7 cellular contexts compared by ENCODE assay signal in genomic region chr12:132955094-132955932, GRCh38. TPM values are rescaled to one million over a fixed set of nuclear protein-coding genes. Genes with fewer than 3 reads are reported as not detected.
DNase-seq lines count a peak whose midpoint lies in the region; ATAC-seq and TF ChIP-seq lines count a peak whose summit lies in the region.

No MANE protein-coding gene starts in this region.

- H3K9ac ChIP-seq in HUES6 (ENCODE audit: low read length) (peak overlapping the region; percentile 64), mucosa of stomach (ENCODE audit: low read length) (peak overlapping the region; percentile 74)

- peak; percentile 67 for DNase-seq in EL
- DNase-seq in upper lobe of right lung = peak; percentile 72

- H3K27me3 ChIP-seq in HUES6 (ENCODE audit: control insufficient read depth, insufficient read depth, low read length) (no peaks in the 10 kb centered on the region), mucosa of stomach (ENCODE audit: control insufficient read depth, insufficient read depth, low read length) (no peaks in the 10 kb centered on the region), upper lobe of right lung (no peaks in the 10 kb centered on the region)

- H3K4me1 ChIP-seq in HUES6 (ENCODE audit: control insufficient read depth, insufficient read depth, low read length) = no peaks in the 10 kb centered on the region
- H3K4me1 ChIP-seq in mucosa of stomach (ENCODE audit: control insufficient read depth, insufficient read depth, low read length) = peaks cover 13% of the 10 kb centered on the region
- peaks cover 14% of the 10 kb centered on the region for H3K4me1 ChIP-seq in upper lobe of right lung

- intact Hi-C loops in upper lobe of right lung (cut with DNase I) = no loop called here

- peaks cover 8% of the 10 kb centered on the region for H3K36me3 ChIP-seq in HUES6 (ENCODE audit: control insufficient read depth, insufficient read depth, low read length)
- H3K36me3 ChIP-seq in mucosa of stomach (ENCODE audit: control insufficient read depth, insufficient read depth, low read length) = no peaks in the 10 kb centered on the region
- H3K36me3 ChIP-seq in upper lobe of right lung = no peaks in the 10 kb centered on the region

- ATAC-seq in GM21381 (IDR thresholded peaks at IDR 0.05; ENCODE audit: unreplicated experiment) = peak; percentile 32
- ATAC-seq in esophagus mucosa = peak; percentile 62
- peak; percentile 12 for ATAC-seq in upper lobe of right lung

- H3K9me3 ChIP-seq in HUES6 (ENCODE audit: control insufficient read depth, insufficient read depth, low read depth, low read length) (peaks cover 60% of the 10 kb centered on the region), mucosa of stomach (ENCODE audit: control insufficient read depth, low read length) (peaks cover 17% of the 10 kb centered on the region), upper lobe of right lung (no peaks in the 10 kb centered on the region)

- peak overlapping the region; percentile 59 for H3K4me3 ChIP-seq in HUES6 (ENCODE audit: low read depth, low read length)
- peak overlapping the region; percentile 82 for H3K4me3 ChIP-seq in mucosa of stomach (ENCODE audit: low read length)
- peak overlapping the region; percentile 80 for H3K4me3 ChIP-seq in upper lobe of right lung

- no peak overlapping the region for H3K27ac ChIP-seq in HUES6 (ENCODE audit: low read depth, low read length)
- H3K27ac ChIP-seq in VCaP = peak overlapping the region; percentile 94
- H3K27ac ChIP-seq in upper lobe of right lung = peak overlapping the region; percentile 96

- TF ChIP-seq CTCF in VCaP (conservative IDR thresholded peaks at IDR 0.05) = no peak
- no peak for TF ChIP-seq CTCF in upper lobe of right lung (IDR thresholded peaks at IDR 0.05)

RNA-seq across cellular contexts. Expression of gene ZNF605, which starts 0.8 kb away (rescaled TPM):
- total RNA-seq in esophagus mucosa = 5.3 TPM
- total RNA-seq in upper lobe of right lung = 13.4 TPM

RNA-seq across cellular contexts. Expression of gene ZNF26, which starts 30.9 kb away (rescaled TPM):
- total RNA-seq in esophagus mucosa (4.7 TPM), upper lobe of right lung (11.4 TPM)

Comparison
In these comparisons a context has a peak if more than half of its experiments do, and no peak if none do; other contexts are left out.
1. ATAC-seq: peak in every context shown above with its lines; median percentile 62 in esophagus mucosa; 32 in GM21381; 12 in upper lobe of right lung.